8 cellular contexts compared by ENCODE assay signal in the genomic region with DNA sequence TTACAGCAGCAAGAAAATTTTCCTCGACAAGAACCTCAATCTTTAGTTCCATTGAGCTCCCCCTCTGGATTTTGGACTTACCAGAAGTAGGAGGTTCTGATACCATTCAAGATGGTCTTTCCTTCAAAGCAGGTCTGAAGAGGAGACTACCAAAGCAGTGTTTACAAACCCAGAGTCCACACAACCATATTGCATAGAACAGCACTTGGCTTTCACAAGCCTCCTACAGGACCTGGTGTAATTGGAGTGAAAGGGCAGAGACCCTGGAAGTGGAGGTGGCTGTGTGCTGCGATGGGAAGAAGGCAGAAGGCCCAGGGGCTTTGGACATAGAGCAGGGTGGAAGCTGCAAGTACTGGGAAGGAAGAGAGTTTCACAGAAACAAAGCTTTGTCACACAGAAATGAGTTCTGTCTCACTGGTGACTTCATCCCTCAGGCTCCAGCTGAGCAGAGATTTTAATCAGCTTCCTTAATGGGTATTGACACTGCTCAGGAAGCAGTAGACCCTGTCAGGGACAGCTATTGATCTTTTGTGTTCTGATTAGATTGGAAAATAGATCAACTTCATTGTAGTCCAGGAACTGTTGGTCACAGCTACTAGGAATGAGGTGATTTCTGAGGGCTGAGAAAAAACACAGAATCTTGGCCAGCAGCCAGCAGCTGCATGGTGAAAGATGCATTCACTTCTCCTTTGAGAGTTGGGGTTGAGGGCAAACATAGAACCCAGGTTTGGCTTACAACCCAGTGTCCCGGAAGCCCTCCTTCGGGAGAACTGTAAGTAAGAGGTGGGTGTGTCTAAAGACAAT.
DNase-seq lines count a peak whose midpoint lies in the region; ATAC-seq, FAIRE-seq and TF ChIP-seq lines count a peak whose summit lies in the region.

No MANE protein-coding gene starts in this region.

- H3K4me1 ChIP-seq in Caco-2: peaks cover 21% of the 10 kb centered on the region

- peaks cover 6% of the 10 kb centered on the region for H3K36me3 Mint-ChIP-seq in Caco-2 (ENCODE audit: insufficient read depth, unreplicated experiment)
- peaks cover 2 to 10% of the 10 kb centered on the region in 2 donors for H3K36me3 Mint-ChIP-seq in naive B cell

- H3K9me3 ChIP-seq in Caco-2: no peaks in the 10 kb centered on the region

- H3K27ac Mint-ChIP-seq in Caco-2 (ENCODE audit: unreplicated experiment) (peak overlapping the region; percentile 16), naive B cell (peak overlapping the region in 2 of 6 donors; percentile 31 to 66)

- H3K4me1 Mint-ChIP-seq in Caco-2 (ENCODE audit: low read depth, unreplicated experiment) (peaks cover 20% of the 10 kb centered on the region), naive B cell (peaks cover 12 to 32% (median 29%) of the 10 kb centered on the region in 3 donors)

- H3K36me3 ChIP-seq in Caco-2 (ENCODE audit: control insufficient read depth, insufficient read depth, low read length): no peaks in the 10 kb centered on the region

- no peak for FAIRE-seq in D721Med (lab: Jason Lieb, UNC)

- ATAC-seq in naive B cell (ENCODE audit: low read depth in 2 of 2) (peak; percentile 48 to 76), GM21528 (IDR thresholded peaks at IDR 0.05; ENCODE audit: low FRiP score, unreplicated experiment) (no peak)

- H3K27me3 ChIP-seq in Caco-2 (replicated peaks; ENCODE audit: control insufficient read depth, insufficient read depth, low read length): no peaks in the 10 kb centered on the region

- H3K9me3 Mint-ChIP-seq in Caco-2 (ENCODE audit: unreplicated experiment) (no peaks in the 10 kb centered on the region), naive B cell (no peaks in the 10 kb centered on the region)

- H3K4me3 Mint-ChIP-seq in Caco-2 (ENCODE audit: unreplicated experiment): no peak overlapping the region
- H3K4me3 Mint-ChIP-seq in naive B cell: peak overlapping the region in 1 of 8 donors; percentile 2

- CTCF ChIA-PET in Caco-2 (lab: Charles Lee): interaction anchor here (1.1 to 1.4 kb wide), 2 partner anchors 14 to 15 kb away, joined by 4 to 5 read pairs; no protein-coding TSS in a partner anchor

- BruUV-seq in Caco-2 (replicated peaks; lab: Mats Ljungman, UMichigan): no TSS peak

- no peak for TF ChIP-seq CTCF in Caco-2 (IDR thresholded peaks at IDR 0.05; ENCODE audit: insufficient read depth in 1 of 2, low read depth in 1 of 2, low read length in 1 of 2, severe bottlenecking in 1 of 2, unreplicated experiment in 1 of 2)
- no peak for TF ChIP-seq CTCF in cardiac fibroblast (IDR thresholded peaks at IDR 0.05; ENCODE audit: low read depth, low read length)
- TF ChIP-seq CTCF in D721Med (IDR thresholded peaks at IDR 0.05; ENCODE audit: insufficient read depth, missing control alignments): no peak

- intact Hi-C loops in Caco-2 (cut with micrococcal nuclease; ENCODE audit: unreplicated experiment): no loop called here

- H3K27me3 Mint-ChIP-seq in Caco-2 (ENCODE audit: insufficient read depth, unreplicated experiment): no peaks in the 10 kb centered on the region
- peaks cover 0 to 5% (median 4%) of the 10 kb centered on the region in 3 donors for H3K27me3 Mint-ChIP-seq in naive B cell

- DNase-seq in Caco-2 (no peak), MV-4-11 (lab: John Stamatoyannopoulos, UW) (peak; percentile 86), cardiac fibroblast (ENCODE audit: low read depth in 2 of 2) (peak; percentile 67 to 82), naive B cell (peak; percentile 36), germinal center (ENCODE audit: low spot score) (no peak), D721Med (ENCODE audit: insufficient read length, low spot score) (no peak), NCI-H748 (lab: John Stamatoyannopoulos, UW; ENCODE audit: unreplicated experiment) (no peak)

- POLR2A ChIA-PET in Caco-2 (lab: Charles Lee): no interaction called here

- H3K4me3 ChIP-seq in Caco-2 (ENCODE audit: low read depth, low read length) (no peak overlapping the region), cardiac fibroblast (replicated peaks in 1 of 2; ENCODE audit: low read depth in 2 of 2, low read length in 2 of 2) (no peak overlapping the region)

Comparison
In these comparisons a context has a peak if more than half of its experiments do, and no peak if none do; other contexts are left out.
1. DNase-seq: peak in MV-4-11 (single experiment), cardiac fibroblast (2 of 2) and naive B cell (single experiment); none in Caco-2 (0 of 2), germinal center (single experiment), D721Med (single experiment) and NCI-H748 (single experiment).